Comparison of ENCODE assay signal across 19 cellular contexts in the genomic region with DNA sequence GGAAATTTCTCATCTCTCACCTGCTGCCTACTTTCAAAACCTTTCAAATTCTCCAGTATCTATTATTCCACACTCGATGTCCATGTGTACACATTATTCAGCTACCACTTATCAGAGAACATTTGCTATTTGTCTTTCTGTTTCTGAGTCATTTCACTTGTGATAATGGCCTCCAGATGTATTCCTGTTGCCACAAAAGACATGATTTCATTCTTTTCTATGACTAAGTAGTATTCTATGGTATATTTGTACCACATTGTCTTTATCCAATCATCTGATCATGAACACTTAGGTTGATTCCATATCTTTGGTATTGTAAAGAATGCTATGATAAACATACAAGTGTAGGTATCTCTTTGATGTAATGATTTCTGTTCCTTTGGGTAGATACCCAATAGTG.
DNase-seq lines count a peak whose midpoint lies in the region; ATAC-seq and TF ChIP-seq lines count a peak whose summit lies in the region.
"Had no signal": no experiment of that assay in that cellular context is flagged by ENCODE, and none has a peak within 500 bp of the region (broad histone marks: within the 10 kb centered on the region; RNA-seq: fewer than 3 reads in every experiment).

No MANE protein-coding gene starts in this region.

- H3K4me3 ChIP-seq in epithelial cell of esophagus (ENCODE audit: low read length): no peak overlapping the region
- H3K4me3 ChIP-seq: BLaER1 had no signal

- no peaks in the 10 kb centered on the region for H3K27me3 Mint-ChIP-seq in T-helper 17 cell
- H3K27me3 Mint-ChIP-seq: CD4-positive, alpha-beta memory T cell; IgD-negative memory B cell had no signal

- no peak for TF ChIP-seq CTCF in epithelial cell of esophagus (IDR thresholded peaks at IDR 0.05; ENCODE audit: insufficient read depth, low read depth, low read length, missing control alignments)
- TF ChIP-seq CTCF in foreskin keratinocyte (conservative IDR thresholded peaks at IDR 0.05): no peak

- no peaks in the 10 kb centered on the region for H3K4me1 ChIP-seq in foreskin keratinocyte
- H3K4me1 ChIP-seq: BLaER1 had no signal

- no peak for ATAC-seq in foreskin keratinocyte
- no peak for ATAC-seq in T-helper 17 cell
- no peak for ATAC-seq in GM21526 (IDR thresholded peaks at IDR 0.05; ENCODE audit: low FRiP score, unreplicated experiment)
- ATAC-seq: HepG2 had no signal

- no peak overlapping the region for H3K4me3 Mint-ChIP-seq in T-helper 17 cell
- H3K4me3 Mint-ChIP-seq: CD14-positive monocyte; CD4-positive, alpha-beta memory T cell; H9; IgD-negative memory B cell had no signal

- DNase-seq in EL: peak; percentile 21
- DNase-seq in HS-5 (ENCODE audit: low read depth): peak; percentile 52
- peak; percentile 47 for DNase-seq in epithelial cell of esophagus (ENCODE audit: low read depth)
- DNase-seq in foreskin keratinocyte: peak; percentile 32 to 63
- no peak for DNase-seq in kidney glomerular epithelial cell (lab: John Stamatoyannopoulos, UW)
- no peak for DNase-seq in T-helper 17 cell
- DNase-seq: 8988T; CD4-positive, alpha-beta memory T cell; DMS153; DND-41; GDM1; H9; KBM-7 had no signal

- H3K9me3 ChIP-seq in T-helper 17 cell (ENCODE audit: control insufficient read depth, low read length, poor library complexity, severe bottlenecking): no peaks in the 10 kb centered on the region
- H3K9me3 ChIP-seq: BLaER1 had no signal

- no peaks in the 10 kb centered on the region for H3K36me3 Mint-ChIP-seq in T-helper 17 cell (ENCODE audit: low read depth)
- H3K36me3 Mint-ChIP-seq: CD14-positive monocyte; CD4-positive, alpha-beta memory T cell; IgD-negative memory B cell had no signal

- H3K27me3 ChIP-seq in foreskin keratinocyte: no peaks in the 10 kb centered on the region
- H3K27me3 ChIP-seq: BLaER1 had no signal

- no peak overlapping the region for H3K27ac ChIP-seq in foreskin keratinocyte
- H3K27ac ChIP-seq: BLaER1, HL-60 had no signal

- H3K4me1 Mint-ChIP-seq in T-helper 17 cell: no peaks in the 10 kb centered on the region
- H3K4me1 Mint-ChIP-seq: CD14-positive monocyte; CD4-positive, alpha-beta memory T cell; H9; IgD-negative memory B cell had no signal

- H3K27ac Mint-ChIP-seq in T-helper 17 cell: no peak overlapping the region
- H3K27ac Mint-ChIP-seq: CD14-positive monocyte; CD4-positive, alpha-beta memory T cell; H9; IgD-negative memory B cell had no signal

Comparison
In these comparisons a context has a peak if more than half of its experiments do, and no peak if none do; other contexts are left out.
1. DNase-seq: peak in EL (single experiment), HS-5 (single experiment), epithelial cell of esophagus (single experiment) and foreskin keratinocyte (2 of 2); none in kidney glomerular epithelial cell (single experiment) and T-helper 17 cell (0 of 3).